In genomic region chr16:3134338-3135119, GRCh38 we compare ENCODE assay signal across 9 cellular contexts.
DNase-seq lines count a peak whose midpoint lies in the region; ATAC-seq, FAIRE-seq and TF ChIP-seq lines count a peak whose summit lies in the region.
"Had no signal": no experiment of that assay in that cellular context is flagged by ENCODE, and none has a peak within 500 bp of the region (broad histone marks: within the 10 kb centered on the region; RNA-seq: fewer than 3 reads in every experiment).

A gene with protein sequence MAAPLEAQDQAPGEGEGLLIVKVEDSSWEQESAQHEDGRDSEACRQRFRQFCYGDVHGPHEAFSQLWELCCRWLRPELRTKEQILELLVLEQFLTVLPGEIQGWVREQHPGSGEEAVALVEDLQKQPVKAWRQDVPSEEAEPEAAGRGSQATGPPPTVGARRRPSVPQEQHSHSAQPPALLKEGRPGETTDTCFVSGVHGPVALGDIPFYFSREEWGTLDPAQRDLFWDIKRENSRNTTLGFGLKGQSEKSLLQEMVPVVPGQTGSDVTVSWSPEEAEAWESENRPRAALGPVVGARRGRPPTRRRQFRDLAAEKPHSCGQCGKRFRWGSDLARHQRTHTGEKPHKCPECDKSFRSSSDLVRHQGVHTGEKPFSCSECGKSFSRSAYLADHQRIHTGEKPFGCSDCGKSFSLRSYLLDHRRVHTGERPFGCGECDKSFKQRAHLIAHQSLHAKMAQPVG (plus strand): TSS chr16:3135029. CDS start chr16:3137281, 2,252 bp downstream.

- TF ChIP-seq CTCF in choroid plexus epithelial cell (conservative IDR thresholded peaks at IDR 0.05; ENCODE audit: low read depth, low read length) = no peak

- peak; percentile 95 for FAIRE-seq in GM19239 (lab: Jason Lieb, UNC)
- FAIRE-seq: colon had no signal

- DNase-seq in Ammon's horn (ENCODE audit: low spot score) (peak; percentile 99), GM19239 (ENCODE audit: insufficient read length, low spot score) (peak; percentile 96), NCI-H524 (lab: John Stamatoyannopoulos, UW) (peak; percentile 97 to 98), choroid plexus epithelial cell (ENCODE audit: low read depth) (peak; percentile 99), kidney tubule cell (ENCODE audit: low spot score) (peak; percentile 98)
- peak; percentile 83 for DNase-seq in activated CD4-positive, alpha-beta T cell treated with anti-CD3 and anti-CD28 coated beads for 24 hours (ENCODE audit: low read depth in 2 of 2)
- peak; percentile 62 to 84 for DNase-seq in stimulated activated CD4-positive, alpha-beta T cell treated with anti-CD3 and anti-CD28 coated beads, Interleukin-1b, Interleukin-23, amount 100 ng/mL, for 1 hour (ENCODE audit: low read depth in 2 of 2)

- H3K4me3 ChIP-seq in choroid plexus epithelial cell (ENCODE audit: low read depth, low read length) = peak within 1 kb of the TSS; percentile 80

- peak; percentile 79 for ATAC-seq in HG03442 (IDR thresholded peaks at IDR 0.05; ENCODE audit: unreplicated experiment)

Comparison
In these comparisons a context has a peak if more than half of its experiments do, and no peak if none do; other contexts are left out.
1. Peak in every context shown above with its lines: DNase-seq, ATAC-seq and H3K4me3 ChIP-seq.